Comparison of ENCODE assay signal across 8 cellular contexts in genomic region chr20:47351643-47352331, GRCh38. TPM values are rescaled to one million over a fixed set of nuclear protein-coding genes. Genes with fewer than 3 reads are reported as not detected.
DNase-seq lines count a peak whose midpoint lies in the region; ATAC-seq and TF ChIP-seq lines count a peak whose summit lies in the region.

No MANE protein-coding gene starts in this region.

- H3K4me1 Mint-ChIP-seq in activated naive CD4-positive, alpha-beta T cell treated with anti-CD3 and anti-CD28 coated beads, Interleukin-2, amount 50 U/mL, for 24 hours, result peaks cover 5% of the 10 kb centered on the region

- no peak overlapping the region for H3K4me3 ChIP-seq in WERI-Rb-1 (ENCODE audit: low read depth, low read length)

- H3K27me3 ChIP-seq in WERI-Rb-1 (ENCODE audit: insufficient read depth, low read depth, severe bottlenecking), result no peaks in the 10 kb centered on the region

- H3K4me3 Mint-ChIP-seq in activated naive CD4-positive, alpha-beta T cell treated with anti-CD3 and anti-CD28 coated beads, Interleukin-2, amount 50 U/mL, for 24 hours, result no peak overlapping the region

- no peaks in the 10 kb centered on the region for H3K9me3 ChIP-seq in WERI-Rb-1 (ENCODE audit: severe bottlenecking)

- no peak for TF ChIP-seq CTCF in WERI-Rb-1 (IDR thresholded peaks at IDR 0.05; ENCODE audit: low read depth, low read length)

- H3K27ac ChIP-seq in WERI-Rb-1 (peak overlapping the region; percentile 50), temporal lobe (ENCODE audit: low read depth, low read length) (peak overlapping the region; percentile 100)

- DNase-seq in activated naive CD4-positive, alpha-beta T cell treated with Interleukin-2 at 50 U/mL for 16 hours, result no peak
- DNase-seq in WERI-Rb-1, result no peak
- peak; percentile 65 to 73 for DNase-seq in hippocampal formation (lab: John Stamatoyannopoulos, UW)
- no peak for DNase-seq in NCI-H128 (lab: John Stamatoyannopoulos, UW; ENCODE audit: unreplicated experiment)

- H3K9me3 Mint-ChIP-seq in activated naive CD4-positive, alpha-beta T cell treated with anti-CD3 and anti-CD28 coated beads, Interleukin-2, amount 50 U/mL, for 24 hours, result no peaks in the 10 kb centered on the region

- peaks cover 6% of the 10 kb centered on the region for H3K36me3 Mint-ChIP-seq in activated naive CD4-positive, alpha-beta T cell treated with anti-CD3 and anti-CD28 coated beads, Interleukin-2, amount 50 U/mL, for 24 hours

- H3K27me3 Mint-ChIP-seq in activated naive CD4-positive, alpha-beta T cell treated with anti-CD3 and anti-CD28 coated beads, Interleukin-2, amount 50 U/mL, for 24 hours, result no peaks in the 10 kb centered on the region

- H3K27ac Mint-ChIP-seq in activated naive CD4-positive, alpha-beta T cell treated with anti-CD3 and anti-CD28 coated beads, Interleukin-2, amount 50 U/mL, for 24 hours, result peak overlapping the region; percentile 61

- no peak for ATAC-seq in HG03469 (IDR thresholded peaks at IDR 0.05; ENCODE audit: unreplicated experiment)
- no peak for ATAC-seq in HG03175 (IDR thresholded peaks at IDR 0.05; ENCODE audit: unreplicated experiment)

- peaks cover 32% of the 10 kb centered on the region for H3K36me3 ChIP-seq in WERI-Rb-1

RNA-seq across cellular contexts. Expression of gene ZMYND8, which starts 4.7 kb away (rescaled TPM):
- 32.2 TPM for total RNA-seq in temporal lobe

Comparison
In these comparisons a context has a peak if more than half of its experiments do, and no peak if none do; other contexts are left out.
1. DNase-seq: peak in hippocampal formation (2 of 2); none in activated naive CD4-positive, alpha-beta T cell treated with Interleukin-2 at 50 U/mL for 16 hours (single experiment), WERI-Rb-1 (single experiment) and NCI-H128 (single experiment).